In the genomic region with DNA sequence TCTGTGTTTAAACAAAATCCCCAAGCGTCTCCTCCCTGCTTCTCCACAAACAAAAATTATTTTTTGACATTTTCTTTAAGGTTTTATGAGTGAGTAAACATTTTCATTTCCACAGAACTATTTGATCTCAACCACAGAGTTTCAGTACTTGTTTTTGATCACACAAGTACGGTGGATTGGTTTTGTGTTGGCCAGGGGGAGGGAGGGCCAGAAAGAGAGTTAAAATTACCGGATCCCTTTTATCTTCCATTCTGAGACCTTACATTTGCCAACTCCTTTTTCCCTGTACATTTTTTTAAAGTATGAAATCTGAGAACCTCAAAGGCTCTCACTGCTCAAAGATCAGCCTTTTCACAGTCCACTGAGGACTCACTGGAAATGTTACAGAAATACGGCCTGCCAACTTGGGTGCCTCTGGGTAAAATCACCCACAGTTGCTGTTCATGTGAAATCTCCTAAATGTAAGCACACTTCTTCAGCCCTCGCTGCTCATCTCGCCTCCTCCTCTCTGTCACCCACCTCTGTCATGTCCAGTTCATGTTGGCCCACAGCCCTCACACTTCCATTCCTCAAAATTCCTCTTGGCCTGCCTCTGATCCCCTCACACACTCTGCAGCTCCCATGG, we compare ENCODE assay signal across 1 cellular context.
TF ChIP-seq lines count a peak whose summit lies in the region.

No MANE protein-coding gene starts in this region.

TF ChIP-seq in HepG2, 621 proteins besides CTCF, POLR2A, EP300 and RAD21 (continued from another document):
- TF ChIP-seq, protein P1, sequence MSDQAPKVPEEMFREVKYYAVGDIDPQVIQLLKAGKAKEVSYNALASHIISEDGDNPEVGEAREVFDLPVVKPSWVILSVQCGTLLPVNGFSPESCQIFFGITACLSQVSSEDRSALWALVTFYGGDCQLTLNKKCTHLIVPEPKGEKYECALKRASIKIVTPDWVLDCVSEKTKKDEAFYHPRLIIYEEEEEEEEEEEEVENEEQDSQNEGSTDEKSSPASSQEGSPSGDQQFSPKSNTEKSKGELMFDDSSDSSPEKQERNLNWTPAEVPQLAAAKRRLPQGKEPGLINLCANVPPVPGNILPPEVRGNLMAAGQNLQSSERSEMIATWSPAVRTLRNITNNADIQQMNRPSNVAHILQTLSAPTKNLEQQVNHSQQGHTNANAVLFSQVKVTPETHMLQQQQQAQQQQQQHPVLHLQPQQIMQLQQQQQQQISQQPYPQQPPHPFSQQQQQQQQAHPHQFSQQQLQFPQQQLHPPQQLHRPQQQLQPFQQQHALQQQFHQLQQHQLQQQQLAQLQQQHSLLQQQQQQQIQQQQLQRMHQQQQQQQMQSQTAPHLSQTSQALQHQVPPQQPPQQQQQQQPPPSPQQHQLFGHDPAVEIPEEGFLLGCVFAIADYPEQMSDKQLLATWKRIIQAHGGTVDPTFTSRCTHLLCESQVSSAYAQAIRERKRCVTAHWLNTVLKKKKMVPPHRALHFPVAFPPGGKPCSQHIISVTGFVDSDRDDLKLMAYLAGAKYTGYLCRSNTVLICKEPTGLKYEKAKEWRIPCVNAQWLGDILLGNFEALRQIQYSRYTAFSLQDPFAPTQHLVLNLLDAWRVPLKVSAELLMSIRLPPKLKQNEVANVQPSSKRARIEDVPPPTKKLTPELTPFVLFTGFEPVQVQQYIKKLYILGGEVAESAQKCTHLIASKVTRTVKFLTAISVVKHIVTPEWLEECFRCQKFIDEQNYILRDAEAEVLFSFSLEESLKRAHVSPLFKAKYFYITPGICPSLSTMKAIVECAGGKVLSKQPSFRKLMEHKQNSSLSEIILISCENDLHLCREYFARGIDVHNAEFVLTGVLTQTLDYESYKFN (CRISPR knock-in tag; conservative IDR thresholded peaks at IDR 0.05), result no peak
- no peak for TF ChIP-seq SRY (CRISPR knock-in tag; IDR thresholded peaks at IDR 0.05)
